14 cellular contexts compared by ENCODE assay signal in genomic region chr17:78529251-78529650, GRCh38. TPM values are rescaled to one million over a fixed set of nuclear protein-coding genes. Genes with fewer than 3 reads are reported as not detected.
DNase-seq lines count a peak whose midpoint lies in the region; ATAC-seq, FAIRE-seq and TF ChIP-seq lines count a peak whose summit lies in the region.
"Had no signal": no experiment of that assay in that cellular context is flagged by ENCODE, and none has a peak within 500 bp of the region (broad histone marks: within the 10 kb centered on the region; RNA-seq: fewer than 3 reads in every experiment).

No MANE protein-coding gene starts in this region.

- H3K27ac ChIP-seq in lower lobe of right lung (peak overlapping the region; percentile 58), upper lobe of right lung (no peak overlapping the region)
- H3K27ac ChIP-seq: BLaER1 treated with 17β-estradiol and CSF1 and Interleukin-3, amounts not matched to agents 10 nM and 100 nM had no signal

- H3K27me3 ChIP-seq in bronchial epithelial cell (ENCODE audit: control insufficient read depth, insufficient read depth, low read length) (peaks cover 29% of the 10 kb centered on the region), lower lobe of right lung (ENCODE audit: low read depth) (no peaks in the 10 kb centered on the region), upper lobe of right lung (no peaks in the 10 kb centered on the region)
- H3K27me3 ChIP-seq: BLaER1 treated with 17β-estradiol and CSF1 and Interleukin-3, amounts not matched to agents 10 nM and 100 nM had no signal

- H3K4me1 ChIP-seq in lower lobe of right lung (peaks cover under 1% of the 10 kb centered on the region), upper lobe of right lung (peaks cover under 1% of the 10 kb centered on the region)
- H3K4me1 ChIP-seq: HAP-1 had no signal

- H3K9me3 ChIP-seq in lower lobe of right lung (no peaks in the 10 kb centered on the region), upper lobe of right lung (no peaks in the 10 kb centered on the region)
- H3K9me3 ChIP-seq: BLaER1 treated with 17β-estradiol and CSF1 and Interleukin-3, amounts not matched to agents 10 nM and 100 nM; HAP-1 had no signal

- intact Hi-C loops in lower lobe of right lung (cut with DNase I), result no loop called here
- intact Hi-C loops in upper lobe of right lung (cut with DNase I), result no loop called here

- FAIRE-seq in bronchial epithelial cell (lab: Jason Lieb, UNC), result peak; percentile 28
- FAIRE-seq: H1 had no signal

- H3K4me3 ChIP-seq in bronchial epithelial cell (ENCODE audit: low read depth, low read length), result no peak overlapping the region
- no peak overlapping the region for H3K4me3 ChIP-seq in lower lobe of right lung
- H3K4me3 ChIP-seq in upper lobe of right lung, result no peak overlapping the region
- H3K4me3 ChIP-seq: BLaER1 treated with 17β-estradiol and CSF1 and Interleukin-3, amounts not matched to agents 10 nM and 100 nM; HAP-1 had no signal

- TF ChIP-seq CTCF in bronchial epithelial cell (IDR thresholded peaks at IDR 0.05; ENCODE audit: insufficient read depth, low read length, severe bottlenecking) (no peak), lower lobe of right lung (IDR thresholded peaks at IDR 0.05) (no peak), upper lobe of right lung (IDR thresholded peaks at IDR 0.05) (no peak)

- DNase-seq in NCI-H748 (lab: John Stamatoyannopoulos, UW; ENCODE audit: unreplicated experiment) (peak; percentile 4), NCI-H748 treated with DMSO at 0.1 percent for 48 hours (lab: John Stamatoyannopoulos, UW) (no peak), bronchial epithelial cell (ENCODE audit: low read depth) (no peak), lower lobe of right lung (no peak), upper lobe of right lung (peak; percentile 36), GM19238 (ENCODE audit: insufficient read length, low spot score) (no peak), NCI-H146 (lab: John Stamatoyannopoulos, UW) (no peak)
- DNase-seq: ACHN, Calu3, GF-D8 had no signal

- ATAC-seq in lower lobe of right lung, result no peak
- ATAC-seq in upper lobe of right lung, result no peak
- no peak for ATAC-seq in HG02852 (IDR thresholded peaks at IDR 0.05; ENCODE audit: unreplicated experiment)

- H3K36me3 ChIP-seq in bronchial epithelial cell (ENCODE audit: control insufficient read depth, insufficient read depth, low read length) (no peaks in the 10 kb centered on the region), lower lobe of right lung (no peaks in the 10 kb centered on the region), upper lobe of right lung (no peaks in the 10 kb centered on the region)
- H3K36me3 ChIP-seq: BLaER1 treated with 17β-estradiol and CSF1 and Interleukin-3, amounts not matched to agents 10 nM and 100 nM; HAP-1 had no signal

RNA-seq across cellular contexts. Expression of gene DNAH17, which starts 47.9 kb away (rescaled TPM):
- total RNA-seq in bronchial epithelial cell (under 0.01 TPM in 1 of 2 replicates, not detected in the other), lower lobe of right lung (2.8 TPM), upper lobe of right lung (2.8 TPM)

Comparison
In these comparisons a context has a peak if more than half of its experiments do, and no peak if none do; other contexts are left out.
1. DNase-seq: peak in NCI-H748 (single experiment) and upper lobe of right lung (single experiment); none in NCI-H748 treated with DMSO at 0.1 percent for 48 hours (single experiment), bronchial epithelial cell (single experiment), lower lobe of right lung (single experiment), GM19238 (single experiment) and NCI-H146 (single experiment).